Comparison of ENCODE assay signal across 8 cellular contexts in genomic region chr1:8170059-8170835, GRCh38.
DNase-seq lines count a peak whose midpoint lies in the region; FAIRE-seq and TF ChIP-seq lines count a peak whose summit lies in the region.

No MANE protein-coding gene starts in this region.

- no peak for TF ChIP-seq RAD21 in H1 (IDR thresholded peaks at IDR 0.05 in 1 of 2, conservative IDR thresholded peaks at IDR 0.05 in 1 of 2; ENCODE audit: low read depth in 2 of 2, low read length in 2 of 2)

- no peaks in the 10 kb centered on the region for H3K23me2 ChIP-seq in H1 (ENCODE audit: low read depth, low read length)

- H4K91ac ChIP-seq in H1 (replicated peaks; ENCODE audit: insufficient read length, low read length) (peak overlapping the region; percentile 93), trophoblast cell (ENCODE audit: low read depth, low read length) (peak overlapping the region; percentile 99)

- H3K4ac ChIP-seq in H1 (replicated peaks; ENCODE audit: insufficient read length, low read depth, low read length), result peak overlapping the region; percentile 87
- H3K4ac ChIP-seq in trophoblast cell (ENCODE audit: low read depth, low read length), result peak overlapping the region; percentile 81

- no peaks in the 10 kb centered on the region for H3K36me3 ChIP-seq in Loucy (ENCODE audit: insufficient read depth, low read length)
- no peaks in the 10 kb centered on the region for H3K36me3 ChIP-seq in H1 (ENCODE audit: control insufficient read depth in 2 of 4, insufficient read depth in 4 of 4, low read length in 3 of 4)
- no peaks in the 10 kb centered on the region for H3K36me3 ChIP-seq in trophoblast cell (ENCODE audit: control insufficient read depth in 1 of 2, insufficient read depth in 2 of 2, low read length in 2 of 2)

- peak overlapping the region; percentile 60 for H3K9ac ChIP-seq in Loucy (ENCODE audit: low read depth, low read length, poor library complexity, severe bottlenecking)
- H3K9ac ChIP-seq in H1 (replicated peaks in 1 of 4; ENCODE audit: extremely low read depth in 1 of 4, low read depth in 3 of 4, low read length in 3 of 4), result 0 out of 7 replicates have a peak overlapping the region, but pooled peaks of 2 of the 4 experiments have one; percentile 8 to 19
- H3K9ac ChIP-seq in trophoblast cell (ENCODE audit: low read length), result no peak overlapping the region

- H3K23ac ChIP-seq in H1 (ENCODE audit: insufficient read length), result no peak overlapping the region
- H3K23ac ChIP-seq in trophoblast cell (ENCODE audit: low read length), result no peak overlapping the region

- H3K9me2 ChIP-seq in Loucy (replicated peaks; ENCODE audit: low read depth, low read length), result no peaks in the 10 kb centered on the region

- WGBS in H1 (ENCODE audit: extremely low coverage in 1 of 2, insufficient coverage in 1 of 2, insufficient read length in 1 of 2, insufficient replicate concordance in 2 of 2, low coverage in 1 of 2, low lambda C conversion rate in 2 of 2, missing lambda C conversion rate in 1 of 2), 2 experiments, result 75% methylated on average over 11 of the region's 13 CpGs; no CpG with 5 or more reads in 1 of the 2 experiments
- WGBS in trophoblast cell (ENCODE audit: extremely low coverage, insufficient coverage, insufficient read length), result no CpG with 5 or more reads among the region's 13 CpGs

- no peaks in the 10 kb centered on the region for H3K27me3 ChIP-seq in Loucy (ENCODE audit: insufficient read depth, low read length, poor library complexity, severe bottlenecking)
- no peaks in the 10 kb centered on the region for H3K27me3 ChIP-seq in H1 (replicated peaks in 1 of 4; ENCODE audit: control insufficient read depth in 3 of 4, extremely low read depth in 1 of 4, insufficient read depth in 3 of 4, low read length in 3 of 4)
- H3K27me3 ChIP-seq in trophoblast cell (ENCODE audit: insufficient read depth, low read length), result no peaks in the 10 kb centered on the region

- peak overlapping the region; percentile 53; the same call in 1 of the 2 replicates for H2AK5ac ChIP-seq in H1 (ENCODE audit: low read depth, low read length)
- peak overlapping the region; percentile 89 for H2AK5ac ChIP-seq in trophoblast cell (ENCODE audit: low read length)

- H3K79me1 ChIP-seq in H1 (ENCODE audit: low read depth, low read length) (no peaks in the 10 kb centered on the region), trophoblast cell (ENCODE audit: low read length) (peaks cover 23% of the 10 kb centered on the region)

- H2BK12ac ChIP-seq in H1 (ENCODE audit: low read depth, low read length) (peak overlapping the region; percentile 94; the same call in 1 of the 2 replicates), trophoblast cell (ENCODE audit: low read length) (peak overlapping the region; percentile 96)

- H3K27ac ChIP-seq in H1 (ENCODE audit: low read depth, low read length) (no peak overlapping the region; the same call in 1 of the 2 replicates), trophoblast cell (ENCODE audit: low read depth, low read length) (peak overlapping the region; percentile 29)

- H3K18ac ChIP-seq in H1 (ENCODE audit: extremely low read depth, low read length) (peak overlapping the region; percentile 24; the same call in 1 of the 2 replicates), trophoblast cell (ENCODE audit: low read length) (peak overlapping the region; percentile 96)

- H3K4me3 ChIP-seq in Loucy (ENCODE audit: low read length, poor library complexity, severe bottlenecking), result no peak overlapping the region
- no peak overlapping the region for H3K4me3 ChIP-seq in H1 (ENCODE audit: extremely low read depth in 1 of 4, insufficient read depth in 2 of 4, low read depth in 3 of 4, low read length in 4 of 4)
- no peak overlapping the region for H3K4me3 ChIP-seq in trophoblast cell (ENCODE audit: low read depth, low read length)

- H2BK120ac ChIP-seq in H1 (replicated peaks; ENCODE audit: low read depth, low read length) (peak overlapping the region; percentile 79), trophoblast cell (ENCODE audit: insufficient read depth, low read length, poor library complexity) (peak overlapping the region; percentile 98)

- CTCF ChIA-PET in H1 (lab: Charles Lee; ENCODE audit: partially characterized antibody), result interaction anchor here (0.7 to 2.5 kb wide), 6 partner anchors 10 to 195 kb away, joined by 3 to 9 read pairs (median 6); no protein-coding TSS in a partner anchor

- no peak for TF ChIP-seq EP300 in H1 (IDR thresholded peaks at IDR 0.05; ENCODE audit: borderline replicate concordance in 1 of 2, low read depth in 2 of 2, low read length in 2 of 2)

- no peak overlapping the region for H3K56ac ChIP-seq in H1 (replicated peaks; ENCODE audit: insufficient read length, low read depth, low read length)

- no peaks in the 10 kb centered on the region for H3F3A ChIP-seq in Loucy (ENCODE audit: low read depth)

- H4K5ac ChIP-seq in H1 (ENCODE audit: insufficient read length, low read depth, low read length), result peak overlapping the region; percentile 34

- H4K8ac ChIP-seq in H1 (ENCODE audit: extremely low read depth, insufficient read depth, low read length), result peak overlapping the region; percentile 77
- H4K8ac ChIP-seq in trophoblast cell (ENCODE audit: low read depth, low read length), result peak overlapping the region; percentile 92

- H2BK20ac ChIP-seq in H1 (ENCODE audit: low read length), result peak overlapping the region; percentile 67

- no peak for TF ChIP-seq POLR2A in H1 (IDR thresholded peaks at IDR 0.05; ENCODE audit: control extremely low read depth in 1 of 2, low read depth in 2 of 2, low read length in 2 of 2)

- no peaks in the 10 kb centered on the region for H3K79me2 ChIP-seq in Loucy (ENCODE audit: insufficient read depth, low read length)
- H3K79me2 ChIP-seq in H1 (ENCODE audit: control insufficient read depth in 1 of 2, insufficient read depth in 2 of 2, low read length in 2 of 2), result no peaks in the 10 kb centered on the region
- peaks cover 4% of the 10 kb centered on the region for H3K79me2 ChIP-seq in trophoblast cell (ENCODE audit: control insufficient read depth, insufficient read depth, low read length, poor library complexity)

- H2AFZ ChIP-seq in Loucy (ENCODE audit: low read length) (peak overlapping the region; percentile 68), H1 (ENCODE audit: low read length) (no peak overlapping the region), trophoblast cell (ENCODE audit: insufficient read depth, low read length, poor library complexity) (peak overlapping the region; percentile 90)

- DNase-seq in G401 (ENCODE audit: low spot score) (peak; percentile 89), H1 (ENCODE audit: low read depth in 1 of 2, low spot score in 2 of 2) (no peak), trophoblast cell (no peak), CD1c-positive myeloid dendritic cell (ENCODE audit: extremely low spot score) (no peak), T-helper 9 cell (no peak)
- DNase-seq in effector CD4-positive, alpha-beta T cell, result no peak
- DNase-seq in effector CD8-positive, alpha-beta T cell (lab: John Stamatoyannopoulos, UW), result no peak

- H2BK15ac ChIP-seq in H1 (ENCODE audit: low read length), result no peak overlapping the region; the same call in 1 of the 2 replicates

- H3K4me2 ChIP-seq in Loucy (ENCODE audit: low read depth, low read length, poor library complexity, severe bottlenecking), result peak overlapping the region; percentile 64
- H3K4me2 ChIP-seq in H1 (ENCODE audit: insufficient read depth in 1 of 2, low read depth in 2 of 2, low read length in 2 of 2), result no peak overlapping the region; a peak in 1 of 4 replicates
- H3K4me2 ChIP-seq in trophoblast cell (ENCODE audit: low read length), result no peak overlapping the region

- H3K9me3 ChIP-seq in Loucy (ENCODE audit: insufficient read depth, low read depth, low read length), result no peaks in the 10 kb centered on the region
- H3K9me3 ChIP-seq in H1 (ENCODE audit: insufficient read depth in 2 of 2, low read depth in 1 of 2, low read length in 1 of 2), result no peaks in the 10 kb centered on the region
- H3K9me3 ChIP-seq in trophoblast cell (ENCODE audit: insufficient read depth, low read depth, low read length), result no peaks in the 10 kb centered on the region

- H2BK5ac ChIP-seq in H1 (ENCODE audit: low read depth, low read length) (peak overlapping the region; percentile 91; the same call in 1 of the 2 replicates), trophoblast cell (ENCODE audit: low read depth, low read length, poor library complexity) (peak overlapping the region; percentile 82)

- no peak for TF ChIP-seq CTCF in Loucy (conservative IDR thresholded peaks at IDR 0.05; ENCODE audit: low read length)
- no peak for TF ChIP-seq CTCF in H1 (IDR thresholded peaks at IDR 0.05; ENCODE audit: control extremely low read depth in 1 of 3, insufficient read depth in 1 of 3, low read depth in 1 of 3, low read length in 3 of 3)

- H3K14ac ChIP-seq in H1 (ENCODE audit: insufficient read length), result no peak overlapping the region
- peak overlapping the region; percentile 94 for H3K14ac ChIP-seq in trophoblast cell (ENCODE audit: low read length)

- no peaks in the 10 kb centered on the region for H4K20me1 ChIP-seq in Loucy (ENCODE audit: insufficient read depth, low read length, poor library complexity, severe bottlenecking)
- no peaks in the 10 kb centered on the region for H4K20me1 ChIP-seq in H1 (replicated peaks in 1 of 2; ENCODE audit: control insufficient read depth in 1 of 2, insufficient read depth in 2 of 2, low read length in 2 of 2)

- in situ Hi-C loops in G401 (cut with HindIII; ENCODE audit: low sequenced_read_pairs), result no loop called here

- POLR2A ChIA-PET in H1 (lab: Charles Lee; ENCODE audit: partially characterized antibody), result interaction anchor here (1.0 kb wide), 1 partner anchor 96 kb away, joined by 3 read pairs; no protein-coding TSS in a partner anchor

- FAIRE-seq in H1 (lab: Jason Lieb, UNC), result no peak

- peak overlapping the region; percentile 49 for H4K12ac ChIP-seq in trophoblast cell (ENCODE audit: low read depth, low read length)

- H3K4me1 ChIP-seq in Loucy (ENCODE audit: insufficient read depth, low read length, poor library complexity, severe bottlenecking) (peaks cover 28% of the 10 kb centered on the region), H1 (replicated peaks in 1 of 4; ENCODE audit: control insufficient read depth in 3 of 4, insufficient read depth in 4 of 4, low read length in 3 of 4) (peaks cover 12 to 18% (median 15%) of the 10 kb centered on the region in 4 experiments), trophoblast cell (ENCODE audit: control insufficient read depth in 1 of 2, insufficient read depth in 2 of 2, low read length in 2 of 2) (peaks cover 15% of the 10 kb centered on the region in 2 experiments)

TF ChIP-seq in H1, 55 proteins besides CTCF, POLR2A, EP300 and RAD21 (continues in another document):
- no peak for TF ChIP-seq POLR2AphosphoS5 (IDR thresholded peaks at IDR 0.05; ENCODE audit: low read depth, low read length)
